Comparison of ENCODE assay signal across 8 cellular contexts in genomic region chr4:152937535-152938236, GRCh38. TPM values are rescaled to one million over a fixed set of nuclear protein-coding genes. Genes with fewer than 3 reads are reported as not detected.
A peak's percentile ranks its signal among the peaks of the same experiment; 100 is the strongest.
DNase-seq lines count a peak whose midpoint lies in the region; ATAC-seq and TF ChIP-seq lines count a peak whose summit lies in the region.

No MANE protein-coding gene starts in this region.

- no peak overlapping the region for H4K12ac ChIP-seq in trophoblast cell (ENCODE audit: low read depth, low read length)

- H3K36me3 ChIP-seq in left ventricle myocardium inferior (no peaks in the 10 kb centered on the region), trophoblast cell (ENCODE audit: control insufficient read depth in 1 of 2, insufficient read depth in 2 of 2, low read length in 2 of 2) (no peaks in the 10 kb centered on the region)

- peak overlapping the region; percentile 59 for H2AFZ ChIP-seq in trophoblast cell (ENCODE audit: insufficient read depth, low read length, poor library complexity)

- H2BK12ac ChIP-seq in trophoblast cell (ENCODE audit: low read length): no peak overlapping the region

- peaks cover 17% of the 10 kb centered on the region for H3K4me1 Mint-ChIP-seq in activated naive CD8-positive, alpha-beta T cell treated with anti-CD3 and anti-CD28 coated beads, Interleukin-2, amount 10 ng/mL, durations not matched to agents 7 days and 5 days

- H4K8ac ChIP-seq in trophoblast cell (ENCODE audit: low read depth, low read length): peak overlapping the region; percentile 78

- no peak overlapping the region for H3K23ac ChIP-seq in trophoblast cell (ENCODE audit: low read length)

- H4K91ac ChIP-seq in trophoblast cell (ENCODE audit: low read depth, low read length): peak overlapping the region; percentile 70

- H3K27ac ChIP-seq in left ventricle myocardium inferior (replicated peaks): peak overlapping the region; percentile 37
- peak overlapping the region; percentile 64 for H3K27ac ChIP-seq in trophoblast cell (ENCODE audit: low read depth, low read length)

- H3K27me3 ChIP-seq in left ventricle myocardium inferior (ENCODE audit: low read depth) (peaks cover 95% of the 10 kb centered on the region), trophoblast cell (ENCODE audit: insufficient read depth, low read length) (no peaks in the 10 kb centered on the region)

- H3K4ac ChIP-seq in trophoblast cell (ENCODE audit: low read depth, low read length): peak overlapping the region; percentile 67

- H3K27me3 Mint-ChIP-seq in activated naive CD8-positive, alpha-beta T cell treated with anti-CD3 and anti-CD28 coated beads, Interleukin-2, amount 10 ng/mL, durations not matched to agents 7 days and 5 days: peaks cover 71% of the 10 kb centered on the region

- POLR2A ChIA-PET in GM10248 (lab: Yijun Ruan, JAX): no interaction called here
- POLR2A ChIA-PET in activated naive CD8-positive, alpha-beta T cell treated with anti-CD3 and anti-CD28 coated beads, Interleukin-2, amount 10 ng/mL, durations not matched to agents 7 days and 5 days (lab: Charles Lee): interaction anchor here (1.1 kb wide), 1 partner anchor 158 kb away, joined by 3 read pairs; the partner anchor contains the start of genes ARFIP1 and TIGD4

- peak overlapping the region; percentile 5 for H3K9ac ChIP-seq in trophoblast cell (ENCODE audit: low read length)

- H3K4me1 ChIP-seq in left ventricle myocardium inferior (peaks cover 32% of the 10 kb centered on the region), trophoblast cell (ENCODE audit: control insufficient read depth in 1 of 2, insufficient read depth in 2 of 2, low read length in 2 of 2) (peaks cover 0 to 6% of the 10 kb centered on the region in 2 experiments)

- H2BK120ac ChIP-seq in trophoblast cell (ENCODE audit: insufficient read depth, low read length, poor library complexity): no peak overlapping the region

- H3K18ac ChIP-seq in trophoblast cell (ENCODE audit: low read length): peak overlapping the region; percentile 89

- H2BK5ac ChIP-seq in trophoblast cell (ENCODE audit: low read depth, low read length, poor library complexity): peak overlapping the region; percentile 19

- no peak overlapping the region for H3K27ac Mint-ChIP-seq in activated naive CD8-positive, alpha-beta T cell treated with anti-CD3 and anti-CD28 coated beads, Interleukin-2, amount 10 ng/mL, durations not matched to agents 7 days and 5 days

- CTCF ChIA-PET in GM10248 (lab: Yijun Ruan, JAX): interaction anchor here (1.3 kb wide), 1 partner anchor 10 kb away, joined by 3 read pairs; no protein-coding TSS in a partner anchor

- H2AK5ac ChIP-seq in trophoblast cell (ENCODE audit: low read length): no peak overlapping the region

- ATAC-seq in activated naive CD8-positive, alpha-beta T cell treated with anti-CD3 and anti-CD28 coated beads, Interleukin-2, amount 10 ng/mL, durations not matched to agents 7 days and 5 days (ENCODE audit: low read depth): peak; percentile 38

- TF ChIP-seq CTCF in GM10248 (IDR thresholded peaks at IDR 0.05; ENCODE audit: control extremely low read depth, extremely low read depth, low read depth, missing control alignments) (no peak), left ventricle myocardium inferior (IDR thresholded peaks at IDR 0.05; ENCODE audit: borderline replicate concordance) (no peak)

- intact Hi-C loops in left ventricle myocardium inferior (cut with micrococcal nuclease): no loop called here

- no peaks in the 10 kb centered on the region for H3K9me3 Mint-ChIP-seq in activated naive CD8-positive, alpha-beta T cell treated with anti-CD3 and anti-CD28 coated beads, Interleukin-2, amount 10 ng/mL, durations not matched to agents 7 days and 5 days

- peak overlapping the region; percentile 96 for H3K4me2 ChIP-seq in trophoblast cell (ENCODE audit: low read length)

- WGBS in trophoblast cell (ENCODE audit: extremely low coverage, insufficient coverage, insufficient read length): no CpG with 5 or more reads among the region's 75 CpGs

- peak overlapping the region; percentile 83 for H3K4me3 Mint-ChIP-seq in activated naive CD8-positive, alpha-beta T cell treated with anti-CD3 and anti-CD28 coated beads, Interleukin-2, amount 10 ng/mL, durations not matched to agents 7 days and 5 days

- peak overlapping the region; percentile 65 for H3K4me3 ChIP-seq in left ventricle myocardium inferior
- H3K4me3 ChIP-seq in trophoblast cell (ENCODE audit: low read depth, low read length): peak overlapping the region; percentile 89

- no peaks in the 10 kb centered on the region for H3K36me3 Mint-ChIP-seq in activated naive CD8-positive, alpha-beta T cell treated with anti-CD3 and anti-CD28 coated beads, Interleukin-2, amount 10 ng/mL, durations not matched to agents 7 days and 5 days

- H3K14ac ChIP-seq in trophoblast cell (ENCODE audit: low read length): peak overlapping the region; percentile 45

- H3K79me2 ChIP-seq in trophoblast cell (ENCODE audit: control insufficient read depth, insufficient read depth, low read length, poor library complexity): peaks cover 20% of the 10 kb centered on the region

- H3K9me3 ChIP-seq in left ventricle myocardium inferior (replicated peaks) (no peaks in the 10 kb centered on the region), trophoblast cell (ENCODE audit: insufficient read depth, low read depth, low read length) (no peaks in the 10 kb centered on the region)

- DNase-seq in A172 (ENCODE audit: low spot score) (peak; percentile 7), GM10248 (ENCODE audit: extremely low spot score) (peak; percentile 47), LoVo (ENCODE audit: low spot score) (peak; percentile 55), left ventricle myocardium inferior (peak; percentile 37), trophoblast cell (peak in 1 of 2 donors; percentile 67), NCI-H524 treated with DMSO at 0.1 percent for 48 hours (lab: John Stamatoyannopoulos, UW) (no peak), RKO (ENCODE audit: low spot score) (no peak)
- peak; percentile 52 for DNase-seq in activated naive CD8-positive, alpha-beta T cell treated with anti-CD3 and anti-CD28 coated beads, Interleukin-2, amount 10 ng/mL, durations not matched to agents 7 days and 5 days

- H3K79me1 ChIP-seq in trophoblast cell (ENCODE audit: low read length): peaks cover 30% of the 10 kb centered on the region

RNA-seq across cellular contexts. Expression of gene FHDC1, which starts 1.6 kb away (rescaled TPM):
- 0.40 and 0.62 TPM in 2 replicates for total RNA-seq in A172 (2014; rRNA removed; shearing (Covaris generic))
- total RNA-seq in activated naive CD8-positive, alpha-beta T cell treated with anti-CD3 and anti-CD28 coated beads, Interleukin-2, amount 10 ng/mL, durations not matched to agents 7 days and 5 days: under 1 TPM; 0.22 to 0.26 TPM
- 0.38 TPM for total RNA-seq in left ventricle myocardium inferior
- 107 and 115 TPM in 2 replicates for polyA plus RNA-seq in trophoblast cell (2013)

Comparison
In these comparisons a context has a peak if more than half of its experiments do, and no peak if none do; other contexts are left out.
1. DNase-seq: peak in A172 (single experiment), GM10248 (single experiment), LoVo (single experiment), activated naive CD8-positive, alpha-beta T cell treated with anti-CD3 and anti-CD28 coated beads, Interleukin-2, amount 10 ng/mL, durations not matched to agents 7 days and 5 days (single experiment) and left ventricle myocardium inferior (single experiment); none in NCI-H524 treated with DMSO at 0.1 percent for 48 hours (single experiment) and RKO (single experiment).